In genomic region chr11:60360621-60361020, GRCh38 we compare ENCODE assay signal across 36 cellular contexts. TPM values are rescaled to one million over a fixed set of nuclear protein-coding genes. Genes with fewer than 3 reads are reported as not detected.
"Had no signal": no experiment of that assay in that cellular context is flagged by ENCODE, and none has a peak within 500 bp of the region (broad histone marks: within the 10 kb centered on the region; RNA-seq: fewer than 3 reads in every experiment).

No MANE protein-coding gene starts in this region.

- ATAC-seq: activated CD8-positive, alpha-beta memory T cell treated with anti-CD3 and anti-CD28 coated beads, Interleukin-2, amount 10 ng/mL, durations not matched to agents 7 days and 5 days; Panc1 had no signal

- H3K4me3 ChIP-seq: SJCRH30, SK-N-MC had no signal

- H3K36me3 ChIP-seq: brain microvascular endothelial cell, SJCRH30, WERI-Rb-1 had no signal

- H3K27ac ChIP-seq: brain microvascular endothelial cell, SJCRH30, SK-N-MC, WERI-Rb-1 had no signal

- H3K9me3 ChIP-seq: SJCRH30 had no signal

- DNase-seq: activated CD4-positive, alpha-beta memory T cell treated with anti-CD3 and anti-CD28 coated beads, Interleukin-2, amount 10 ng/mL, durations not matched to agents 7 days and 5 days; activated CD4-positive, alpha-beta T cell treated with anti-CD3 and anti-CD28 coated beads for 1 hour; activated CD4-positive, alpha-beta T cell treated with anti-CD3 and anti-CD28 coated beads for 48 hours; activated CD4-positive, CD25-positive, alpha-beta regulatory T cell; activated CD8-positive, alpha-beta memory T cell treated with anti-CD3 and anti-CD28 coated beads for 24 hours; activated CD8-positive, alpha-beta memory T cell treated with anti-CD3 and anti-CD28 coated beads, Interleukin-2, amount 10 ng/mL, durations not matched to agents 7 days and 5 days; activated CD8-positive, alpha-beta memory T cell treated with anti-CD3 and anti-CD28 coated beads, Interleukin-2, amount 50 U/mL, for 48 hours; activated effector memory CD4-positive, alpha-beta T cell treated with Interleukin-2 at 50 U/mL for 16 hours; activated naive CD4-positive, alpha-beta T cell treated with anti-CD3 and anti-CD28 coated beads, Interleukin-2, amount 50 U/mL, for 16 hours; activated naive CD8-positive, alpha-beta T cell treated with anti-CD3 and anti-CD28 coated beads for 36 hours; activated T-cell treated with anti-CD3 and anti-CD28 coated beads, Interleukin-2, amount 50 U/mL, for 48 hours; amniotic stem cell; aorta; brain microvascular endothelial cell; central memory CD4-positive, alpha-beta T cell; NCI-H1048; NCI-H1105 treated with DMSO at 0.1 percent for 48 hours; NCI-H1436; NCI-H1694 treated with DMSO at 0.1 percent for 48 hours; NCI-H2029; NCI-H2171 treated with DMSO at 0.1 percent for 48 hours; NCI-H2227 treated with DMSO at 0.1 percent for 48 hours; NCI-H446; NCI-H524; NCI-H69; SHP77; SJCRH30; T1000; WERI-Rb-1 had no signal

- H3K4me1 ChIP-seq: SJCRH30 had no signal

- H3K27me3 ChIP-seq: brain microvascular endothelial cell, SJCRH30 had no signal

RNA-seq across cellular contexts. Expression of gene MS4A7, which starts 17.7 kb away (rescaled TPM):
- total RNA-seq: activated CD4-positive, alpha-beta memory T cell treated with anti-CD3 and anti-CD28 coated beads, Interleukin-2, amount 10 ng/mL, durations not matched to agents 7 days and 5 days; activated CD8-positive, alpha-beta memory T cell treated with anti-CD3 and anti-CD28 coated beads, Interleukin-2, amount 10 ng/mL, durations not matched to agents 7 days and 5 days; MCF 10A; RPMI7951; SJCRH30; T-helper 1 cell treated with Interleukin-12 subunit alpha and Interleukin-12 subunit beta and Interleukin-4 antibody, amounts not matched to agents 30 ng/mL and 1 ng/mL, for 36 hours; T-helper 2 cell treated with Interferon-gamma antibody and Interleukin-4, amounts not matched to agents 100 ng/mL and 5 ng/mL, for 36 hours had no signal

RNA-seq across cellular contexts. Expression of gene MS4A6E, which starts 33.6 kb away (rescaled TPM):
- total RNA-seq: activated CD4-positive, alpha-beta memory T cell treated with anti-CD3 and anti-CD28 coated beads, Interleukin-2, amount 10 ng/mL, durations not matched to agents 7 days and 5 days; activated CD8-positive, alpha-beta memory T cell treated with anti-CD3 and anti-CD28 coated beads, Interleukin-2, amount 10 ng/mL, durations not matched to agents 7 days and 5 days; activated naive CD8-positive, alpha-beta T cell treated with anti-CD3 and anti-CD28 coated beads for 36 hours; cerebellum; MCF 10A; RPMI7951; SJCRH30; T-helper 1 cell treated with Interleukin-12 subunit alpha and Interleukin-12 subunit beta and Interleukin-4 antibody, amounts not matched to agents 30 ng/mL and 1 ng/mL, for 36 hours; T-helper 2 cell treated with Interferon-gamma antibody and Interleukin-4, amounts not matched to agents 100 ng/mL and 5 ng/mL, for 36 hours had no signal
- polyA plus RNA-seq: aorta had no signal

RNA-seq across cellular contexts. Expression of gene MS4A14, which starts 35.6 kb away (rescaled TPM):
- total RNA-seq: activated CD4-positive, alpha-beta memory T cell treated with anti-CD3 and anti-CD28 coated beads, Interleukin-2, amount 10 ng/mL, durations not matched to agents 7 days and 5 days; activated CD8-positive, alpha-beta memory T cell treated with anti-CD3 and anti-CD28 coated beads, Interleukin-2, amount 10 ng/mL, durations not matched to agents 7 days and 5 days; activated naive CD8-positive, alpha-beta T cell treated with anti-CD3 and anti-CD28 coated beads for 36 hours; cerebellum; MCF 10A; RPMI7951; SJCRH30; T-helper 1 cell treated with Interleukin-12 subunit alpha and Interleukin-12 subunit beta and Interleukin-4 antibody, amounts not matched to agents 30 ng/mL and 1 ng/mL, for 36 hours; T-helper 2 cell treated with Interferon-gamma antibody and Interleukin-4, amounts not matched to agents 100 ng/mL and 5 ng/mL, for 36 hours had no signal
